Comparison of ENCODE assay signal across 10 cellular contexts in the genomic region with DNA sequence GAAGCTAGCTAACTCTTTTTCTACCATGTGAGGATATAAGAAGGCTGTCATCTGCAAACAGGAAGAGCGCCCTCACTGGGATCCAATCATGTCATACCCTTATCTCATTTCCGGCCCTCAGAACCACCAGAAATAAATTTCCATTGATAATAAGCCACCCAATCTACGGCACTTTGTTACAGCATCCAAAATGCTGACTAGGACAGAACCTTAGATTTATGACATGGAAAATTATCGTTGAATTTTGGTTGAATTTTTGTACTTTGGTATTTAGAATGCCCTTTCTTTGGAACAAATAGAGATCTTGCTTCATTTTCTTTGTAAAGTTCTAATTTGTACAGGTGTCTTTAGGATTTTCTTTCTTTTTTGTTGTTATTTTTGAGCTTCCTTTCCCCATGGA. TPM values are rescaled to one million over a fixed set of nuclear protein-coding genes. Genes with fewer than 3 reads are reported as not detected.
"Had no signal": no experiment of that assay in that cellular context is flagged by ENCODE, and none has a peak within 500 bp of the region (broad histone marks: within the 10 kb centered on the region; RNA-seq: fewer than 3 reads in every experiment).

No MANE protein-coding gene starts in this region.

- H3K27ac ChIP-seq: HL-60 had no signal

- DNase-seq: H9, HFFc6, IMR-90, KG1 had no signal

- H3K4me2 ChIP-seq: GM23338 had no signal

- ATAC-seq: GM23338, HCT116, K562 had no signal

- FAIRE-seq: H1, K562 had no signal

- H3K4me3 ChIP-seq: GM23338, K562 had no signal

RNA-seq across cellular contexts. Expression of gene CYLC2, which starts 53.3 kb away (rescaled TPM):
- total RNA-seq: GM23338, H1, H9, HFFc6, HT1080, IMR-90, K562 had no signal
- polyA plus RNA-seq: GM23338, H1, IMR-90, K562 had no signal
